Comparison of ENCODE assay signal across 24 cellular contexts in the genomic region with DNA sequence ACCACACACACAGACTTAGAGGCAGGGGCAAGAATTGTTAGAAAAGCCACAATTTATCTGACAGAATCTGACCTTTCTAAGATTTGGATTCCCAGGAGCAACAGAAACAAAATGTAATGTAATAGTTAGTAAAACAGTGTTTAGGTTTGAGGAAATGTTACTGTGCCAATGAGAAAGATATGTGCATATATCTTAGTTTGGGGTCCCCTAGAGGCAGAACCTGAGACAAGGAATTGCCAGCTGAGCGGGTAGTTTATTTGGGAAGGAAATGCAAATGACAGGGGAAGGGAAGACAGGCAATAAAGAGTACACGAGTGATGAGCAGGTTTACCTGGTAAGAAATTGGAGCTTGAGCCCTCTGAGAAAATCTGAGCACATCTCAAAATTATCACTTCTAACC. TPM values are rescaled to one million over a fixed set of nuclear protein-coding genes. Genes with fewer than 3 reads are reported as not detected.
"Had no signal": no experiment of that assay in that cellular context is flagged by ENCODE, and none has a peak within 500 bp of the region (broad histone marks: within the 10 kb centered on the region; RNA-seq: fewer than 3 reads in every experiment).

No MANE protein-coding gene starts in this region.

- H3K27ac ChIP-seq: dorsolateral prefrontal cortex, heart left ventricle, neutrophil, right atrium auricular region had no signal

- H3K36me3 Mint-ChIP-seq: naive thymus-derived CD4-positive, alpha-beta T cell had no signal

- H3K27ac Mint-ChIP-seq: naive thymus-derived CD4-positive, alpha-beta T cell had no signal

- H3K4me3 Mint-ChIP-seq: naive thymus-derived CD4-positive, alpha-beta T cell had no signal

- H3K4me1 Mint-ChIP-seq: naive thymus-derived CD4-positive, alpha-beta T cell had no signal

- H3K36me3 ChIP-seq: heart left ventricle, neutrophil, right atrium auricular region had no signal

- H3K4me3 ChIP-seq: dorsolateral prefrontal cortex, heart left ventricle, lung, right atrium auricular region had no signal

- ATAC-seq: esophagus mucosa; heart left ventricle; left cardiac atrium; left ventricle myocardium superior; naive thymus-derived CD4-positive, alpha-beta T cell had no signal

- DNase-seq: cortex of kidney; dorsolateral prefrontal cortex; effector CD8-positive, alpha-beta T cell; heart left ventricle; hippocampal formation; kidney; left cardiac atrium; left ventricle myocardium superior; mesenchymal stem cell; naive thymus-derived CD4-positive, alpha-beta T cell; small intestine; stimulated activated CD4-positive, alpha-beta T cell treated with anti-CD3 and anti-CD28 coated beads, Interleukin-12 subunit alpha, Interleukin-12 subunit beta, amount 100 ng/mL, for 4 hours; stimulated activated naive CD4-positive, alpha-beta T cell treated with Interleukin-2 at 50 U/mL for 16 hours had no signal

- H3K9me3 ChIP-seq: heart left ventricle, neutrophil, right atrium auricular region had no signal

- H3K27me3 ChIP-seq: heart left ventricle, neutrophil, right atrium auricular region had no signal

- H3K27me3 Mint-ChIP-seq: naive thymus-derived CD4-positive, alpha-beta T cell had no signal

- H3K4me1 ChIP-seq: heart left ventricle, right atrium auricular region had no signal

RNA-seq across cellular contexts. Expression of a gene that starts 31.3 kb away (rescaled TPM):
- total RNA-seq: dorsolateral prefrontal cortex; esophagus mucosa; fibroblast of lung; frontal cortex; glomerular endothelial cell; heart left ventricle; kidney; left cardiac atrium; left ventricle myocardium superior; lung; naive thymus-derived CD4-positive, alpha-beta T cell; osteoblast; right atrium auricular region; urinary bladder had no signal
- polyA plus RNA-seq: fibroblast of lung; heart left ventricle; lung; naive thymus-derived CD4-positive, alpha-beta T cell; neural cell; small intestine; thymus; urinary bladder had no signal
